ENCODE assay signal across 8 cellular contexts in genomic region chr15:77632760-77633133, GRCh38. TPM values are rescaled to one million over a fixed set of nuclear protein-coding genes. Genes with fewer than 3 reads are reported as not detected.
DNase-seq lines count a peak whose midpoint lies in the region; ATAC-seq, FAIRE-seq and TF ChIP-seq lines count a peak whose summit lies in the region.

A gene with protein sequence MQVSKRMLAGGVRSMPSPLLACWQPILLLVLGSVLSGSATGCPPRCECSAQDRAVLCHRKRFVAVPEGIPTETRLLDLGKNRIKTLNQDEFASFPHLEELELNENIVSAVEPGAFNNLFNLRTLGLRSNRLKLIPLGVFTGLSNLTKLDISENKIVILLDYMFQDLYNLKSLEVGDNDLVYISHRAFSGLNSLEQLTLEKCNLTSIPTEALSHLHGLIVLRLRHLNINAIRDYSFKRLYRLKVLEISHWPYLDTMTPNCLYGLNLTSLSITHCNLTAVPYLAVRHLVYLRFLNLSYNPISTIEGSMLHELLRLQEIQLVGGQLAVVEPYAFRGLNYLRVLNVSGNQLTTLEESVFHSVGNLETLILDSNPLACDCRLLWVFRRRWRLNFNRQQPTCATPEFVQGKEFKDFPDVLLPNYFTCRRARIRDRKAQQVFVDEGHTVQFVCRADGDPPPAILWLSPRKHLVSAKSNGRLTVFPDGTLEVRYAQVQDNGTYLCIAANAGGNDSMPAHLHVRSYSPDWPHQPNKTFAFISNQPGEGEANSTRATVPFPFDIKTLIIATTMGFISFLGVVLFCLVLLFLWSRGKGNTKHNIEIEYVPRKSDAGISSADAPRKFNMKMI (minus strand): TSS chr15:77632912. CDS start chr15:77632315, 597 bp downstream.

- H3K4me3 ChIP-seq in HUES6 (ENCODE audit: low read depth, low read length), result peak within 1 kb of the TSS; percentile 74
- peak within 1 kb of the TSS; percentile 35 to 74 (median 43); a peak in 5 of 6 replicates for H3K4me3 ChIP-seq in HepG2 (replicated peaks in 1 of 3; ENCODE audit: insufficient read depth in 1 of 3, low read depth in 2 of 3, low read length in 3 of 3)
- peak within 1 kb of the TSS; percentile 48 to 50 for H3K4me3 ChIP-seq in testis

- H3K79me2 ChIP-seq in HepG2 (ENCODE audit: insufficient read depth, low read length), result no peaks in the 10 kb centered on the region

- no peak for TF ChIP-seq EP300 in HepG2 (IDR thresholded peaks at IDR 0.05; ENCODE audit: low read depth in 2 of 2, low read length in 2 of 2)
- TF ChIP-seq EP300 in HepG2 (CRISPR knock-in tag; IDR thresholded peaks at IDR 0.05; ENCODE audit: borderline replicate concordance), result no peak

- no peak within 1 kb of the TSS for H2AFZ ChIP-seq in HepG2 (ENCODE audit: low read length)

- H3K27ac ChIP-seq in HUES6 (ENCODE audit: low read depth, low read length) (peak within 1 kb of the TSS; percentile 47; the same call in 1 of the 2 replicates), caudate nucleus (ENCODE audit: low read depth, low read length) (peak within 1 kb of the TSS; percentile 82), HepG2 (ENCODE audit: extremely low read length, insufficient read depth, low read length) (no peak within 1 kb of the TSS), testis (no peak within 1 kb of the TSS)

- intact Hi-C loops in HepG2 (cut with micrococcal nuclease; ENCODE audit: unreplicated experiment), result loop anchor here (1.0 to 5.0 kb wide), 2 partner anchors 90 to 189 kb away; no protein-coding TSS in a partner anchor
- intact Hi-C loops in testis (cut with DNase I; ENCODE audit: low total_unique reads), result loop anchor here (5.0 kb wide), 1 partner anchor 185 kb away; no protein-coding TSS in a partner anchor

- TF ChIP-seq POLR2A in HepG2 (IDR thresholded peaks at IDR 0.05; ENCODE audit: insufficient read depth in 1 of 2, low read depth in 2 of 2, low read length in 2 of 2) (no peak), testis (IDR thresholded peaks at IDR 0.05) (no peak)

- TF ChIP-seq CTCF in HepG2 (CRISPR knock-in tag; IDR thresholded peaks at IDR 0.05) (no peak), testis (IDR thresholded peaks at IDR 0.05) (no peak)

- H4K20me1 ChIP-seq in HepG2 (ENCODE audit: insufficient read depth, low read length), result no peaks in the 10 kb centered on the region

- POLR2A ChIA-PET in HepG2 (lab: Yijun Ruan, JAX), result interaction anchor here (1.0 kb wide), 1 partner anchor 10 kb away, joined by 3 read pairs; no protein-coding TSS in a partner anchor

- peak within 1 kb of the TSS; percentile 92 for H3K4me2 ChIP-seq in HepG2 (ENCODE audit: low read depth, low read length)

- ATAC-seq in HepG2, result no peak

- in situ Hi-C loops in HepG2 (cut with HindIII; ENCODE audit: extremely low pct_ligation_motif_present, low pct_unique_long_range_greater_than_20kb), result loop anchor here (25.0 kb wide), 1 partner anchor 180 kb away; no protein-coding TSS in a partner anchor

- CTCF ChIA-PET in HepG2 (lab: Yijun Ruan, JAX; ENCODE audit: low intra/inter-chr PET ratio, low total read pairs), result interaction anchor here (0.5 to 3.3 kb wide), 7 partner anchors 10 to 242 kb away, joined by 3 to 38 read pairs (median 8); no protein-coding TSS in a partner anchor

- H3K27me3 ChIP-seq in HUES6 (ENCODE audit: control insufficient read depth, insufficient read depth, low read length) (peaks cover 62% of the 10 kb centered on the region), HepG2 (ENCODE audit: control insufficient read depth in 1 of 2, insufficient read depth in 2 of 2, low read length in 2 of 2) (peaks cover 6 to 43% of the 10 kb centered on the region in 2 experiments; a peak in 4 of 5 replicates), testis (peaks cover 5% of the 10 kb centered on the region)

- H3K9ac ChIP-seq in HUES6 (ENCODE audit: low read length), result peak within 1 kb of the TSS; percentile 85
- no peak within 1 kb of the TSS for H3K9ac ChIP-seq in HepG2 (ENCODE audit: insufficient read depth, low read depth, low read length)

- H3K9me3 ChIP-seq in HUES6 (ENCODE audit: control insufficient read depth, insufficient read depth, low read depth, low read length), result no peaks in the 10 kb centered on the region
- H3K9me3 ChIP-seq in HepG2 (ENCODE audit: low read length), result no peaks in the 10 kb centered on the region
- H3K9me3 ChIP-seq in testis, result no peaks in the 10 kb centered on the region

- no peak for FAIRE-seq in HepG2 (lab: Jason Lieb, UNC)

- 0% methylated on average over 1 of the region's 48 CpGs for WGBS in HepG2 (ENCODE audit: low lambda C conversion rate)
- WGBS in testis, 2 donors, result 0% methylated on average over 3 to 28 of the region's 48 CpGs

- no peak for TF ChIP-seq RAD21 in HepG2 (CRISPR knock-in tag; IDR thresholded peaks at IDR 0.05)

- peaks cover 50% of the 10 kb centered on the region for H3K4me1 ChIP-seq in HUES6 (ENCODE audit: control insufficient read depth, insufficient read depth, low read length)
- H3K4me1 ChIP-seq in HepG2 (ENCODE audit: insufficient read depth, low read length), result peaks cover 5% of the 10 kb centered on the region; the same call in 1 of the 2 replicates
- peaks cover 1% of the 10 kb centered on the region for H3K4me1 ChIP-seq in testis

- H3K36me3 ChIP-seq in HUES6 (ENCODE audit: control insufficient read depth, insufficient read depth, low read length), result no peaks in the 10 kb centered on the region
- H3K36me3 ChIP-seq in HepG2 (replicated peaks in 1 of 2; ENCODE audit: control insufficient read depth in 1 of 2, insufficient read depth in 2 of 2, low read length in 2 of 2), result no peaks in the 10 kb centered on the region
- H3K36me3 ChIP-seq in testis (ENCODE audit: low read depth, missing control alignments), result no peaks in the 10 kb centered on the region

- no TSS peak for BruUV-seq in HepG2 (replicated peaks; lab: Mats Ljungman, UMichigan)

- DNase-seq in 8988T (peak; percentile 53), caudate nucleus (lab: John Stamatoyannopoulos, UW) (peak in 51 of 61 donors; percentile 7 to 83 (median 46)), HepG2 (ENCODE audit: low spot score) (no peak), testis (no peak), SKM-1 (lab: John Stamatoyannopoulos, UW; ENCODE audit: unreplicated experiment) (no peak), T-helper 1 cell (no peak), SW480 (ENCODE audit: low spot score) (no peak)

TF ChIP-seq in HepG2, 621 proteins besides CTCF, POLR2A, EP300 and RAD21:
- peak; percentile 92 for TF ChIP-seq ZNF263 (CRISPR knock-in tag; IDR thresholded peaks at IDR 0.05)
- no peak for TF ChIP-seq YEATS2 (CRISPR knock-in tag; IDR thresholded peaks at IDR 0.05; ENCODE audit: borderline replicate concordance)
TF ChIP-seq in HepG2: peak in this region for 1.

RNA-seq across cellular contexts. Expression of the gene that starts here (rescaled TPM):
- total RNA-seq in HepG2 (2016; rRNA removed; fragmentation: Illumina TruSeq; extraction: Trizol) (not detected in 2 replicates), testis (10 to 100 TPM; 16.6 to 22.4 TPM)
- total RNA-seq in HepG2 (2016; cell fraction: cytosol; rRNA removed; fragmentation: Illumina TruSeq; extraction: Trizol; ENCODE audit: low read depth), result not detected in 2 replicates
- 0.06 TPM in 1 of 2 replicates, not detected in the other for total RNA-seq in HepG2 (2016; cell fraction: insoluble cytoplasmic fraction; rRNA removed; fragmentation: Illumina TruSeq; extraction: Trizol)
- 0.14 TPM in 1 of 2 replicates, not detected in the other for total RNA-seq in HepG2 (2016; cell fraction: membrane; rRNA removed; fragmentation: Illumina TruSeq; extraction: Trizol)
- not detected in 2 replicates for total RNA-seq in HepG2 (2016; cell fraction: nucleus; rRNA removed; fragmentation: Illumina TruSeq; extraction: Trizol)
- polyA plus RNA-seq in HepG2 (2011; rRNA removed) (0.07 and 0.08 TPM in 2 replicates), testis (ENCODE audit: insufficient read depth, low read depth, low replicate concordance) (16.7 TPM)
- polyA plus RNA-seq in HepG2 (2011; cell fraction: cytosol; rRNA removed), result 0.07 and 0.14 TPM in 2 replicates
- polyA plus RNA-seq in HepG2 (2011; cell fraction: nucleus; rRNA removed), result 0.05 TPM in 1 of 2 replicates, not detected in the other
- not detected in 2 replicates for polyA plus RNA-seq in HepG2 (2012)
- polyA plus RNA-seq in HepG2 (2016; cell fraction: cytosol; fragmentation: Illumina TruSeq; extraction: Trizol; ENCODE audit: low read depth), result 0.05 TPM in 1 of 2 replicates, not detected in the other
- polyA plus RNA-seq in HepG2 (2016; cell fraction: insoluble cytoplasmic fraction; fragmentation: Illumina TruSeq; extraction: Trizol; ENCODE audit: low read depth), result 0.10 TPM in 1 of 2 replicates, not detected in the other
- 0.16 TPM in 2 replicates for polyA plus RNA-seq in HepG2 (2016; cell fraction: membrane; fragmentation: Illumina TruSeq; extraction: Trizol; ENCODE audit: low read depth)
- not detected in 2 replicates for polyA plus RNA-seq in HepG2 (2016; cell fraction: nucleus; fragmentation: Illumina TruSeq; extraction: Trizol; ENCODE audit: insufficient read depth, low read depth)
- 1.4 TPM in 1 of 2 replicates, not detected in the other for polyA minus RNA-seq in HepG2 (2011; rRNA and poly(A)+ RNA removed; ENCODE audit: low replicate concordance)
- not detected in 2 replicates for polyA minus RNA-seq in HepG2 (2011; cell fraction: cytosol; rRNA and poly(A)+ RNA removed)
- not detected in 2 replicates for polyA minus RNA-seq in HepG2 (2011; cell fraction: nucleus; rRNA and poly(A)+ RNA removed)

Comparison
In these comparisons a context has a peak if more than half of its experiments do, and no peak if none do; other contexts are left out.
1. RNA of the gene that starts here (total RNA-seq): 16.6 to 22.4 TPM in testis; 0.06 to 0.14 TPM in HepG2; every median in the first group is over 10 times any median in the second.
2. RNA of the gene that starts here (polyA plus RNA-seq): 16.7 TPM in testis (single experiment); 0.05 to 0.16 TPM in HepG2; every median in the first group is over 10 times any median in the second.
3. DNase-seq: peak in 8988T (single experiment) and caudate nucleus (51 of 61); none in HepG2 (single experiment), testis (single experiment), SKM-1 (single experiment), T-helper 1 cell (0 of 5) and SW480 (single experiment).
4. H3K27ac ChIP-seq: peak in HUES6 (single experiment) and caudate nucleus (single experiment); none in HepG2 (single experiment) and testis (0 of 2).
5. Peak in every context shown above with its lines, with median percentiles within 50 percentile points of each other: H3K4me3 ChIP-seq.